Comparison of ENCODE assay signal across 1 cellular context in genomic region chr1:94612555-94613204, GRCh38.
A peak's percentile ranks its signal among the peaks of the same experiment; 100 is the strongest.
TF ChIP-seq lines count a peak whose summit lies in the region.

No MANE protein-coding gene starts in this region.

TF ChIP-seq in K562, 482 proteins besides CTCF, POLR2A, EP300 and RAD21 (continued from another document and continues in another):
- no peak for TF ChIP-seq REST (CRISPR knock-in tag; IDR thresholded peaks at IDR 0.05; ENCODE audit: low read depth)
- TF ChIP-seq ZNF609 (CRISPR knock-in tag; IDR thresholded peaks at IDR 0.05; ENCODE audit: borderline replicate concordance): no peak
- TF ChIP-seq ZNF592 (IDR thresholded peaks at IDR 0.05): peak; percentile 79
- peak; percentile 49; the same call in 1 of the 2 replicates for TF ChIP-seq HSF4 (CRISPR knock-in tag; IDR thresholded peaks at IDR 0.05; ENCODE audit: borderline replicate concordance)
- no peak for TF ChIP-seq RBFOX2 (IDR thresholded peaks at IDR 0.05; ENCODE audit: low read depth, low read length)
- no peak for TF ChIP-seq POLR2H (tag; IDR thresholded peaks at IDR 0.05; ENCODE audit: low read depth)
- TF ChIP-seq SAFB (IDR thresholded peaks at IDR 0.05; ENCODE audit: borderline replicate concordance, low read depth, low read length): no peak
- TF ChIP-seq BRF2 (IDR thresholded peaks at IDR 0.05; ENCODE audit: borderline replicate concordance, insufficient read depth, insufficient read length): no peak
- TF ChIP-seq CCNT2 (IDR thresholded peaks at IDR 0.05; ENCODE audit: borderline replicate concordance, extremely low read depth, insufficient read length, low read depth, low read length): no peak
- TF ChIP-seq LARP7 (IDR thresholded peaks at IDR 0.05): no peak
- TF ChIP-seq SUPT5H (IDR thresholded peaks at IDR 0.05): no peak
- TF ChIP-seq ZNF583 (CRISPR knock-in tag; IDR thresholded peaks at IDR 0.05): peak; percentile 78; the same call in 1 of the 2 replicates
- no peak for TF ChIP-seq EHMT2 (IDR thresholded peaks at IDR 0.05)
- TF ChIP-seq ZNF766 (CRISPR knock-in tag; conservative IDR thresholded peaks at IDR 0.05): no peak
- TF ChIP-seq NCOA2 (IDR thresholded peaks at IDR 0.05; ENCODE audit: partially characterized antibody in 2 of 2): no peak
- peak; percentile 34; the same call in 1 of the 2 replicates for TF ChIP-seq MECOM (CRISPR knock-in tag; IDR thresholded peaks at IDR 0.05)
- no peak for TF ChIP-seq NFYB (IDR thresholded peaks at IDR 0.05; ENCODE audit: extremely low read depth, insufficient read length)
- no peak for TF ChIP-seq HBP1 (CRISPR knock-in tag; IDR thresholded peaks at IDR 0.05)
- TF ChIP-seq E2F3 (CRISPR knock-in tag; IDR thresholded peaks at IDR 0.05): no peak
- TF ChIP-seq RBM15 (IDR thresholded peaks at IDR 0.05; ENCODE audit: insufficient read depth, low read length): no peak
- no peak for TF ChIP-seq SPI1 (IDR thresholded peaks at IDR 0.05; ENCODE audit: borderline replicate concordance, low read depth, low read length)
- TF ChIP-seq POLR2AphosphoS2 (IDR thresholded peaks at IDR 0.05; ENCODE audit: low read length): no peak
- peak; percentile 89 for TF ChIP-seq IRF9 (tag; IDR thresholded peaks at IDR 0.05)
- no peak for TF ChIP-seq MBD1 (CRISPR knock-in tag; IDR thresholded peaks at IDR 0.05)
- TF ChIP-seq THRB (CRISPR knock-in tag; conservative IDR thresholded peaks at IDR 0.05): no peak
- TF ChIP-seq NR2C1 (IDR thresholded peaks at IDR 0.05): no peak; the same call in 1 of the 2 replicates
- TF ChIP-seq NR2C1 (tag; IDR thresholded peaks at IDR 0.05): peak; percentile 92
- TF ChIP-seq ADNP (tag; IDR thresholded peaks at IDR 0.05): no peak
- no peak for TF ChIP-seq USF2 (CRISPR knock-in tag; IDR thresholded peaks at IDR 0.05)
- TF ChIP-seq POLR2G (IDR thresholded peaks at IDR 0.05; ENCODE audit: low read depth, low read length): no peak
- no peak for TF ChIP-seq MXI1 (IDR thresholded peaks at IDR 0.05; ENCODE audit: low read depth, low read length)
- TF ChIP-seq CSDE1 (IDR thresholded peaks at IDR 0.05): no peak
- TF ChIP-seq HEY1 (CRISPR knock-in tag; IDR thresholded peaks at IDR 0.05; ENCODE audit: borderline replicate concordance): no peak
- TF ChIP-seq USF1 (CRISPR knock-in tag; IDR thresholded peaks at IDR 0.05): no peak
- no peak for TF ChIP-seq CC2D1A (IDR thresholded peaks at IDR 0.05)
- no peak for TF ChIP-seq ZNF586 (CRISPR knock-in tag; conservative IDR thresholded peaks at IDR 0.05)
- no peak for TF ChIP-seq CHD1 (IDR thresholded peaks at IDR 0.05; ENCODE audit: low read length)
